ENCODE assay signal across 15 cellular contexts in genomic region chr2:144572977-144573376, GRCh38. TPM values are rescaled to one million over a fixed set of nuclear protein-coding genes. Genes with fewer than 3 reads are reported as not detected.
DNase-seq lines count a peak whose midpoint lies in the region; ATAC-seq, FAIRE-seq and TF ChIP-seq lines count a peak whose summit lies in the region.
"Had no signal": no experiment of that assay in that cellular context is flagged by ENCODE, and none has a peak within 500 bp of the region (broad histone marks: within the 10 kb centered on the region; RNA-seq: fewer than 3 reads in every experiment).

No MANE protein-coding gene starts in this region.

- ATAC-seq in GM18858 (IDR thresholded peaks at IDR 0.05; ENCODE audit: unreplicated experiment) (peak; percentile 80), GM21381 (IDR thresholded peaks at IDR 0.05; ENCODE audit: unreplicated experiment) (peak; percentile 70), HG03060 (IDR thresholded peaks at IDR 0.05; ENCODE audit: low read depth, unreplicated experiment) (peak; percentile 54), GM12878 (peak; percentile 71), heart left ventricle (no peak)
- ATAC-seq: body of pancreas, left ventricle myocardium superior had no signal

- no peak for DNase-seq in GM12878 (ENCODE audit: low read depth, low spot score)
- DNase-seq in dorsolateral prefrontal cortex, result no peak
- no peak for DNase-seq in stimulated activated naive CD4-positive, alpha-beta T cell (lab: John Stamatoyannopoulos, UW)
- no peak for DNase-seq in heart left ventricle
- DNase-seq: activated CD4-positive, alpha-beta T cell treated with anti-CD3 and anti-CD28 coated beads, Interleukin-2, amount 10 ng/mL, durations not matched to agents 24 days and 14 days; activated effector memory CD4-positive, alpha-beta T cell treated with Interleukin-2 at 50 U/mL for 16 hours; body of pancreas; DND-41; left ventricle myocardium superior; NCI-H2081; nephron progenitor cell had no signal

- no peak overlapping the region for H2AFZ ChIP-seq in GM12878 (ENCODE audit: control insufficient read depth, low read depth, low read length)

- no TSS peak for BruUV-seq in GM12878 (replicated peaks; lab: Mats Ljungman, UMichigan)

- CTCF ChIA-PET in GM12878 (lab: Yijun Ruan, JAX), result no interaction called here

- H3K4me3 ChIP-seq in GM12878, result no peak overlapping the region
- H3K4me3 ChIP-seq in dorsolateral prefrontal cortex, result no peak overlapping the region
- H3K4me3 ChIP-seq in heart left ventricle, result no peak overlapping the region
- H3K4me3 ChIP-seq: body of pancreas had no signal

- H3K36me3 ChIP-seq in GM12878 (ENCODE audit: control insufficient read depth in 2 of 2, insufficient read depth in 2 of 2, low read length in 1 of 2), result no peaks in the 10 kb centered on the region
- H3K36me3 ChIP-seq in heart left ventricle, result no peaks in the 10 kb centered on the region

- POLR2A ChIA-PET in GM12878 (lab: Charles Lee), result interaction anchor here (0.6 kb wide), 1 partner anchor 11 kb away, joined by 3 read pairs; no protein-coding TSS in a partner anchor

- H3K27ac ChIP-seq in GM12878 (ENCODE audit: control insufficient read depth, insufficient read depth) (no peak overlapping the region), dorsolateral prefrontal cortex (no peak overlapping the region), heart left ventricle (no peak overlapping the region)
- H3K27ac ChIP-seq: body of pancreas, C4-2B had no signal

- in situ Hi-C loops in GM12878 (cut with MboI), result no loop called here

- RAD21 ChIA-PET in GM12878 (lab: Charles Lee; ENCODE audit: unreplicated experiment), result no interaction called here

- SMC1A ChIA-PET in GM12878 (lab: Charles Lee; ENCODE audit: uncharacterized antibody, unreplicated experiment), result interaction anchor here (0.6 to 1.5 kb wide), 5 partner anchors 11 to 123 kb away, joined by 3 to 5 read pairs (median 3); no protein-coding TSS in a partner anchor

- no peak for TF ChIP-seq EP300 in GM12878 (IDR thresholded peaks at IDR 0.05; ENCODE audit: borderline replicate concordance in 1 of 2, control insufficient read depth in 1 of 2, low read depth in 2 of 2, low read length in 2 of 2)

- peak; percentile 89 for FAIRE-seq in GM12878 (lab: Jason Lieb, UNC)

- no peaks in the 10 kb centered on the region for H4K20me1 ChIP-seq in GM12878 (ENCODE audit: control insufficient read depth, insufficient read depth)

- TF ChIP-seq POLR2A in GM12878 (IDR thresholded peaks at IDR 0.05; ENCODE audit: low read depth, low read length) (no peak), heart left ventricle (IDR thresholded peaks at IDR 0.05) (no peak)

- no peak for TF ChIP-seq RAD21 in GM12878 (IDR thresholded peaks at IDR 0.05; ENCODE audit: insufficient read depth, low read depth, low read length)

- intact Hi-C loops in GM12878 (cut with micrococcal nuclease; ENCODE audit: unreplicated experiment), result no loop called here
- intact Hi-C loops in dorsolateral prefrontal cortex (cut with DNase I), result no loop called here
- intact Hi-C loops in heart left ventricle (cut with DNase I), result no loop called here

- TF ChIP-seq CTCF in GM12878 (IDR thresholded peaks at IDR 0.05 in 2 of 3, conservative IDR thresholded peaks at IDR 0.05 in 1 of 3; ENCODE audit: control insufficient read depth in 2 of 3, extremely low read depth in 1 of 3, insufficient read depth in 1 of 3, low read depth in 3 of 3, low read length in 3 of 3) (no peak), dorsolateral prefrontal cortex (IDR thresholded peaks at IDR 0.05 in 54 of 56, conservative IDR thresholded peaks at IDR 0.05 in 2 of 56; ENCODE audit: low read depth in 1 of 56, partially characterized antibody in 56 of 56) (no peak), heart left ventricle (IDR thresholded peaks at IDR 0.05) (no peak)

- H3K4me1 ChIP-seq in GM12878 (ENCODE audit: control insufficient read depth, insufficient read depth, low read length) (no peaks in the 10 kb centered on the region), heart left ventricle (no peaks in the 10 kb centered on the region)
- H3K4me1 ChIP-seq: body of pancreas had no signal

- no peak overlapping the region for H3K9ac ChIP-seq in GM12878 (ENCODE audit: control insufficient read depth, insufficient read depth, low read length)

- H3K79me2 ChIP-seq in GM12878 (ENCODE audit: control insufficient read depth, insufficient read depth, low read length), result no peaks in the 10 kb centered on the region

- H3K27me3 ChIP-seq in GM12878 (replicated peaks in 1 of 2; ENCODE audit: control insufficient read depth in 2 of 2, insufficient read depth in 2 of 2, low read length in 1 of 2), result peaks cover 0 to 2% of the 10 kb centered on the region in 2 experiments; a peak in 1 of 4 replicates
- H3K27me3 ChIP-seq in dorsolateral prefrontal cortex, result no peaks in the 10 kb centered on the region
- H3K27me3 ChIP-seq in heart left ventricle, result no peaks in the 10 kb centered on the region
- H3K27me3 ChIP-seq: body of pancreas had no signal

- H3K4me2 ChIP-seq in GM12878 (ENCODE audit: control insufficient read depth, insufficient read depth), result no peak overlapping the region

- no peaks in the 10 kb centered on the region; the same call in 2 of the 3 replicates for H3K9me3 ChIP-seq in GM12878 (replicated peaks; ENCODE audit: control insufficient read depth, insufficient read depth, low read length)
- H3K9me3 ChIP-seq in heart left ventricle, result no peaks in the 10 kb centered on the region
- H3K9me3 ChIP-seq: body of pancreas had no signal

TF ChIP-seq in GM12878, 131 proteins besides CTCF, POLR2A, EP300 and RAD21 (continues in another document):
- peak; percentile 57; the same call in 1 of the 2 replicates for TF ChIP-seq RUNX3 (IDR thresholded peaks at IDR 0.05; ENCODE audit: low read length)
- TF ChIP-seq ATF2 (IDR thresholded peaks at IDR 0.05; ENCODE audit: low read length), result 0 out of 2 replicates have a peak, but pooled peaks have one; percentile 40
- TF ChIP-seq MTA2 (IDR thresholded peaks at IDR 0.05; ENCODE audit: low read depth), result peak; percentile 24; the same call in 1 of the 2 replicates
- TF ChIP-seq CBX5 (IDR thresholded peaks at IDR 0.05; ENCODE audit: low read depth), result no peak
- no peak for TF ChIP-seq POLR2AphosphoS2 (IDR thresholded peaks at IDR 0.05; ENCODE audit: low read depth, low read length)
- TF ChIP-seq BMI1 (IDR thresholded peaks at IDR 0.05; ENCODE audit: borderline replicate concordance), result no peak
- 0 out of 2 replicates have a peak, but pooled peaks have one; percentile 24 for TF ChIP-seq CREB1 (IDR thresholded peaks at IDR 0.05; ENCODE audit: low read depth)
- no peak for TF ChIP-seq FOS (IDR thresholded peaks at IDR 0.05; ENCODE audit: borderline replicate concordance, extremely low read depth, insufficient read length)
- TF ChIP-seq, protein P1, sequence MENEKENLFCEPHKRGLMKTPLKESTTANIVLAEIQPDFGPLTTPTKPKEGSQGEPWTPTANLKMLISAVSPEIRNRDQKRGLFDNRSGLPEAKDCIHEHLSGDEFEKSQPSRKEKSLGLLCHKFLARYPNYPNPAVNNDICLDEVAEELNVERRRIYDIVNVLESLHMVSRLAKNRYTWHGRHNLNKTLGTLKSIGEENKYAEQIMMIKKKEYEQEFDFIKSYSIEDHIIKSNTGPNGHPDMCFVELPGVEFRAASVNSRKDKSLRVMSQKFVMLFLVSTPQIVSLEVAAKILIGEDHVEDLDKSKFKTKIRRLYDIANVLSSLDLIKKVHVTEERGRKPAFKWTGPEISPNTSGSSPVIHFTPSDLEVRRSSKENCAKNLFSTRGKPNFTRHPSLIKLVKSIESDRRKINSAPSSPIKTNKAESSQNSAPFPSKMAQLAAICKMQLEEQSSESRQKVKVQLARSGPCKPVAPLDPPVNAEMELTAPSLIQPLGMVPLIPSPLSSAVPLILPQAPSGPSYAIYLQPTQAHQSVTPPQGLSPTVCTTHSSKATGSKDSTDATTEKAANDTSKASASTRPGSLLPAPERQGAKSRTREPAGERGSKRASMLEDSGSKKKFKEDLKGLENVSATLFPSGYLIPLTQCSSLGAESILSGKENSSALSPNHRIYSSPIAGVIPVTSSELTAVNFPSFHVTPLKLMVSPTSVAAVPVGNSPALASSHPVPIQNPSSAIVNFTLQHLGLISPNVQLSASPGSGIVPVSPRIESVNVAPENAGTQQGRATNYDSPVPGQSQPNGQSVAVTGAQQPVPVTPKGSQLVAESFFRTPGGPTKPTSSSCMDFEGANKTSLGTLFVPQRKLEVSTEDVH (IDR thresholded peaks at IDR 0.05; ENCODE audit: low read depth, partially characterized antibody), result no peak
- TF ChIP-seq CHD1 (IDR thresholded peaks at IDR 0.05; ENCODE audit: low read depth, low read length), result no peak
- no peak for TF ChIP-seq ZNF217 (IDR thresholded peaks at IDR 0.05)

RNA-seq across cellular contexts. Expression of gene ZEB2, which starts 53.1 kb away (rescaled TPM):
- total RNA-seq in GM12878 (2013; cell fraction: nucleolus; rRNA removed), result 9.5 and 10.2 TPM in 2 replicates
- total RNA-seq in GM12878 (2014; rRNA removed) (1.7 and 2.7 TPM in 2 replicates), GM12878 (2014; rRNA removed; fragmentation: Illumina TruSeq; extraction: Trizol) (1.4 and 1.8 TPM in 2 replicates), GM12878 (2021) (2.6 and 3.6 TPM in 2 replicates), dorsolateral prefrontal cortex (100 to 1,000 TPM; 160 to 942 (median 318) TPM), heart left ventricle (100 to 1,000 TPM in 2 of 9 donors, 10 to 100 TPM in 7; 68.5 to 168 (median 86.3) TPM)
- polyA plus RNA-seq in GM12878 (2011; ENCODE audit: low read depth), result 2.5 TPM
- polyA plus RNA-seq in GM12878 (2011; rRNA removed) (3.2 and 3.8 TPM in 2 replicates), GM12878 (2014; fragmentation: Illumina TruSeq; extraction: Trizol) (0.76 and 1.5 TPM in 2 replicates), GM12878 (2014; fragmentation: Nextera tagmentation; extraction: Ambion mirVana) (under 1 TPM; 0.40 to 0.51 TPM), GM12878 (2014; rRNA removed) (0.91 and 1.7 TPM in 2 replicates), GM12878 (2016; fragmentation: Nextera tagmentation; extraction: Ambion mirVana) (under 1 TPM; 0.14 to 0.37 TPM), heart left ventricle (10 to 100 TPM; 23.1 to 34.9 TPM)
- 1.5 and 2.5 TPM in 2 replicates for polyA plus RNA-seq in GM12878 (2011; cell fraction: cytosol; rRNA removed)
- polyA plus RNA-seq in GM12878 (2011; cell fraction: nucleus; rRNA removed), result 5.7 and 7.5 TPM in 2 replicates
- polyA plus RNA-seq in GM12878 (2012), result 1.5 and 3.5 TPM in 2 replicates
- 16.0 and 21.5 TPM in 2 replicates for polyA minus RNA-seq in GM12878 (2011; rRNA and poly(A)+ RNA removed)
- 2.6 and 2.9 TPM in 2 replicates for polyA minus RNA-seq in GM12878 (2011; cell fraction: cytosol; rRNA and poly(A)+ RNA removed)
- 18.6 and 39.0 TPM in 2 replicates for polyA minus RNA-seq in GM12878 (2011; cell fraction: nucleus; rRNA and poly(A)+ RNA removed)

Comparison
In these comparisons a context has a peak if more than half of its experiments do, and no peak if none do; other contexts are left out.
1. ATAC-seq: peak in GM18858 (single experiment), GM21381 (single experiment), HG03060 (single experiment) and GM12878 (single experiment); none in heart left ventricle (0 of 4).
2. RNA of gene ZEB2, which starts 53.1 kb away (total RNA-seq): 160 to 942 TPM in dorsolateral prefrontal cortex and 68.5 to 168 TPM in heart left ventricle; 1.4 to 10.2 TPM in GM12878; every median in the first group is over 4 times any median in the second.